8 cellular contexts compared by ENCODE assay signal in the genomic region with DNA sequence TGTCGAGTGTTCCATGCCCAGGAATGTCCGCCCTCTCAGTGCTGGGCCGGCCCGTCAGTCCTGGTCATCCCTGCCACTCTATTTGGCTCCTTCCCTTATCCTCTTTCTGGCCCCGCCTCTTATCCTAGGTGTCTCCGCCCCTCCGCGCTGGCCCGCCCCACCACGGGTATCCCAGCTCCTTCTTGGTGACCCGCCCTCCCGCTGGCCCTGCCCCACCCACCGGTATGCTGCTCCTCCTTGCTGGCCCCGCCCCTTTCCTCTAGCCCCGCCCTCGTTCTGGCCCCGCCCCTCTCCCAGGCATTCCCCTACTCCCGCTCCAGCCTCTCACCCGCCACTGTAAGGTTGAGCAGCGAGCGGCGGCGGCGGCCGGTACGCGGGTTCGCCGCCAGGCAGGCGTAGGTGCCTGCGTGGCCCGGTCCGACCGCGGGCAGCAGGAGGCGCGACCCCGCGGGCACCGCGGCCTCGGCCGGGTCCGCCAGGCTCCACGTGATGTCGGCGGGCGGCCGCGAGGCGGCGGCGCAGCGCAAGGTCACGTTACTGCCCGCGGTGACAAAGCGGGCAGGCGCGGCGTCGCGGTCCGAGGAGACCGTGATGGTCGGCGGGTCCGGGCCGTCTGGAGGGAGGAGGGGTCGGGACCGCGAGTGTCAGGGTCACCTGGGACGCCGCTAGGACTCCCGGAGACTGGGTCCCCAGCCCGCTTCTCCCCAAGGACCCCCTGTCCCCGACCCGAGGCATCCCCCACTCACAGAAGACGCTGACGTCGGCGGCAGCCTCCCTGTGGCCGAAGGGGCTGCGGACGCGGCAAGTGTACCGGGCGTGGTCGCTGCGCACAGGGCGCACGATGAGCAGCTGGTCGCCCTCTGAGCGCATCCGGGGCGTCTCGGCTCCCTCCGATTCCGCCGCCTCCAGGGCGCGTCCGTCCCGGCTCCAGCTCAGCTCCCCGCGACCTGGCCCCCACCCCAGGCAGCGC.
A peak's percentile ranks its signal among the peaks of the same experiment; 100 is the strongest.
DNase-seq lines count a peak whose midpoint lies in the region; ATAC-seq and TF ChIP-seq lines count a peak whose summit lies in the region.

No MANE protein-coding gene starts in this region.

- peak overlapping the region; percentile 58 for H3K4me3 ChIP-seq in GM12865 (ENCODE audit: low read depth, low read length)

- peak; percentile 98 for DNase-seq in GM12865 (ENCODE audit: low read depth)
- DNase-seq in NCI-H2227 treated with DMSO at 0.1 percent for 48 hours (lab: John Stamatoyannopoulos, UW): peak; percentile 88
- DNase-seq in activated CD4-positive, alpha-beta T cell treated with anti-CD3 and anti-CD28 coated beads for 48 hours: peak; percentile 99
- peak; percentile 98 for DNase-seq in left kidney (ENCODE audit: low read depth, low spot score)
- DNase-seq in stimulated activated CD4-positive, alpha-beta T cell treated with anti-CD3 and anti-CD28 coated beads, Interleukin-1b, Interleukin-23, amount 100 ng/mL, for 24 hours (ENCODE audit: low read depth in 4 of 4, low spot score in 1 of 4): peak; percentile 83 to 97 (median 94)

- peak overlapping the region; percentile 82 for H3K27ac ChIP-seq in cingulate gyrus (ENCODE audit: low read depth, low read length)

- ATAC-seq in HG02623 (IDR thresholded peaks at IDR 0.05; ENCODE audit: unreplicated experiment): peak; percentile 55
- ATAC-seq in HG03095 (IDR thresholded peaks at IDR 0.05; ENCODE audit: unreplicated experiment): no peak

- TF ChIP-seq CTCF in GM12865 (IDR thresholded peaks at IDR 0.05; ENCODE audit: insufficient read depth, low read depth, low read length, missing control alignments): peak; percentile 38
